In the genomic region with DNA sequence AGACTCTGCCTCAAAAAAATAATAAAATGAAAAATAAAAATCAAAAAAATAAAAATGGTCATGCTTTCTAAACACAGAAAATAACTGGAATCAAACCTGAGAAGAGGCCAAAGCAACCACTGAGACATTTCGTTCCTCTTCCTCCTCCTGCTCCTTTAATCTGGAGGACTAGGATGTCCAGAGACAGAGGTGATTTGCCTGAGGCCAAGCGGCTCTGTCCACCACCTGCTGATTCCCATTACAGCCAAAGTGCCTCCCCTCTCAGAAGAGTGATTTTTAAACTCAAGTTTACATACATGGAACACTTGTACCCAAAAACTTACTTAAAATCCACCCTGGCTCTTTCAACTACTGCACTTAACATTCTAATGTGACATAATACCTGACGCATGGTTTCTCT, we compare ENCODE assay signal across 17 cellular contexts.
"Had no signal": no experiment of that assay in that cellular context is flagged by ENCODE, and none has a peak within 500 bp of the region (broad histone marks: within the 10 kb centered on the region; RNA-seq: fewer than 3 reads in every experiment).

No MANE protein-coding gene starts in this region.

- H3K4me3 Mint-ChIP-seq: naive thymus-derived CD4-positive, alpha-beta T cell had no signal

- ATAC-seq: gastrocnemius medialis; naive thymus-derived CD4-positive, alpha-beta T cell; stimulated activated naive CD8-positive, alpha-beta T cell treated with anti-CD3 and anti-CD28 coated beads, Interleukin-15, Interleukin-2, amounts not matched to agents 100 U/mL and 50 U/mL, for 24 hours had no signal

- H3K9me3 ChIP-seq: esophagus muscularis mucosa, gastrocnemius medialis, sigmoid colon, suprapubic skin, tibial artery, upper lobe of left lung, uterus had no signal

- H2AFZ ChIP-seq: hepatocyte, parathyroid adenoma had no signal

- H3K36me3 Mint-ChIP-seq: naive thymus-derived CD4-positive, alpha-beta T cell had no signal

- H3K79me2 ChIP-seq: parathyroid adenoma had no signal

- H3K27ac ChIP-seq: epithelial cell of prostate, esophagus muscularis mucosa, gastrocnemius medialis, parathyroid adenoma, sigmoid colon, suprapubic skin, tibial artery, upper lobe of left lung, uterus had no signal

- H3K27me3 Mint-ChIP-seq: naive thymus-derived CD4-positive, alpha-beta T cell had no signal

- DNase-seq: effector memory CD4-positive, alpha-beta T cell; gastrocnemius medialis; kidney glomerular epithelial cell; mesendoderm; naive thymus-derived CD4-positive, alpha-beta T cell; sigmoid colon; stimulated activated CD4-positive, alpha-beta T cell treated with anti-CD3 and anti-CD28 coated beads, Interleukin-12 subunit alpha, Interleukin-12 subunit beta, amount 100 ng/mL, for 4 hours; stimulated activated naive CD8-positive, alpha-beta T cell treated with anti-CD3 and anti-CD28 coated beads, Interleukin-15, Interleukin-2, amounts not matched to agents 100 U/mL and 50 U/mL, for 24 hours; tibial artery; upper lobe of left lung; uterus had no signal

- H3K4me3 ChIP-seq: esophagus muscularis mucosa, gastrocnemius medialis, hepatocyte, sigmoid colon, skin epidermis, suprapubic skin, tibial artery, upper lobe of left lung, uterus had no signal

- H3K27ac Mint-ChIP-seq: naive thymus-derived CD4-positive, alpha-beta T cell had no signal

- H3K27me3 ChIP-seq: esophagus muscularis mucosa, gastrocnemius medialis, hepatocyte, sigmoid colon, suprapubic skin, tibial artery, upper lobe of left lung, uterus had no signal

- H3K9me3 Mint-ChIP-seq: naive thymus-derived CD4-positive, alpha-beta T cell had no signal

- H3K4me2 ChIP-seq: hepatocyte had no signal

- H3K4me1 ChIP-seq: parathyroid adenoma, tibial artery, uterus had no signal

- H3K36me3 ChIP-seq: gastrocnemius medialis, suprapubic skin, uterus had no signal

- H3K9ac ChIP-seq: parathyroid adenoma had no signal
